In the genomic region with DNA sequence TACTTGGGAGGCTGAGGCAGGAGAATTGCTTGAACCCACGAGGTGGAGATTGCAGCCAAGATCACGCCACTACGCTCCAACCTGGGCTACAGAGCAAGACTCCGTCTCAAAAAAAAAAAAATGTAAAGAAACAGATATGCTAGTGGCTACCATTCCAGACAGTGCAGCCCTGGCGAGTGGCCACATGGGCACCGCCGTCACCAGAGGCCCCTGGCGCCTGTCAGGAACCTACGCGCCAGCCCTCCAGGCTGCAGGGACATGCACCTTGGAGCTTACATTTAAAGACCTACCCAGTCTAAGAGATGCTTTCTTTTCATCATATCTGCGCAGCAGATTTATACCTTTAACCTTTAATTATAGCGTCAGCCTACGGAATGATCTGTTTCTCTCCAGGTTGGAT, we compare ENCODE assay signal across 24 cellular contexts.
"Had no signal": no experiment of that assay in that cellular context is flagged by ENCODE, and none has a peak within 500 bp of the region (broad histone marks: within the 10 kb centered on the region; RNA-seq: fewer than 3 reads in every experiment).

No MANE protein-coding gene starts in this region.

- H3K27me3 ChIP-seq: testis, thyroid gland, tibial nerve, transverse colon, upper lobe of left lung, upper lobe of right lung, uterus, vagina had no signal

- H3K4me3 ChIP-seq: stomach, suprapubic skin, testis, thoracic aorta, thyroid gland, tibial artery, tibial nerve, transverse colon, upper lobe of left lung, upper lobe of right lung, uterus, vagina had no signal

- H3K4me1 ChIP-seq: stomach, suprapubic skin, testis, thyroid gland, tibial artery, tibial nerve, transverse colon, upper lobe of right lung, uterus, vagina had no signal

- DNase-seq: stimulated activated CD4-positive, alpha-beta T cell treated with anti-CD3 and anti-CD28 coated beads, Interleukin-2, amount 100 ng/mL, for 48 hours; stimulated activated CD4-positive, alpha-beta T cell treated with anti-CD3 and anti-CD28 coated beads, Interleukin-4, amount 100 ng/mL, for 1 hour; stimulated activated CD4-positive, alpha-beta T cell treated with anti-CD3 and anti-CD28 coated beads, Interleukin-4, amount 100 ng/mL, for 24 hours; stimulated activated CD4-positive, alpha-beta T cell treated with anti-CD3 and anti-CD28 coated beads, Interleukin-4, amount 100 ng/mL, for 4 hours; stimulated activated CD8-positive, alpha-beta memory T cell treated with anti-CD3 and anti-CD28 coated beads, Interleukin-4, amount 100 ng/mL, for 48 hours; stimulated activated naive B cell treated with anti-CD40 and anti-IgM and Interleukin-4, amounts not matched to agents 10 μg/mL and 1 μg/mL and 100 μg/mL, for 72 hours; stimulated activated naive CD4-positive, alpha-beta T cell; stimulated activated naive CD4-positive, alpha-beta T cell treated with Interleukin-2 at 50 U/mL for 16 hours; stimulated activated naive CD8-positive, alpha-beta T cell treated with anti-CD3 and anti-CD28 coated beads, Interleukin-15, amount 100 ng/mL, for 72 hours; stimulated activated naive CD8-positive, alpha-beta T cell treated with anti-CD3 and anti-CD28 coated beads, Interleukin-15, Interleukin-2, amounts not matched to agents 100 U/mL and 50 U/mL, for 24 hours; stomach; substantia nigra; testis; thyroid gland; tibial artery; transverse colon; trophoblast cell; upper lobe of left lung; upper lobe of right lung; uterus had no signal

- H3K27ac ChIP-seq: stomach, suprapubic skin, testis, thoracic aorta, thyroid gland, tibial artery, tibial nerve, transverse colon, upper lobe of left lung, upper lobe of right lung, uterus, vagina had no signal

- H3K9me3 ChIP-seq: stomach, suprapubic skin, testis, thoracic aorta, thyroid gland, tibial artery, tibial nerve, transverse colon, upper lobe of left lung, upper lobe of right lung, uterus, vagina had no signal

- H3K36me3 ChIP-seq: stomach, suprapubic skin, thoracic aorta, thyroid gland, tibial artery, tibial nerve, transverse colon, upper lobe of left lung, upper lobe of right lung, uterus, vagina had no signal
